ENCODE assay signal across 14 cellular contexts in the genomic region with DNA sequence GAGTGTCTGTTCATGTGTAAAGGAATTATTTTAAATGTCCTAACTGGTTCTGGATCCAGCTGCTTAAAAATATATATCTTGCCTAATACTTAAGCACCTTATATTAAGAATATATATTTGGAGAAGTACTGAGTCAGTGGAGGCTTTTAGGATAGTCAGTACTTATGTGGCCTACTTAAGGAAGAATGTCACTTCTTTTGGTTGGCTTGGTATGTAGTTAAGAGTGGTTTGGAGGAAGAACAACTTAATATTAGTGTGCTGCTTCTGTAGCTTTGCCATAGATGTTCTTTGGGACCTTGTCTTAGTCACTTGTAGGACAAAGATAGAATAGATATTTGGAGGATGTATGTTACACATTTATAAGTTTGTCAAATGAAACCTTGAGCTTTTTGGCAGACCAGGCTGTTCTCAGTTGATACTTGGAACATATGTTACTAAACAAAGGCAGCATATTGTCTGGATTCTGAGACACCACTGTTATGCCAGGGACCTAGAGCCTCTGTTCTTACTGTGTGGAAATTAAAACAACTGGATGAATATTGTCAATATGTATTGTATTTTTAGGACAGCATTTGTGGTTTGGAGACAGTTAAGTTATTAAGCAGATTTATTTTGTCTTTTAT. TPM values are rescaled to one million over a fixed set of nuclear protein-coding genes. Genes with fewer than 3 reads are reported as not detected.
DNase-seq lines count a peak whose midpoint lies in the region; ATAC-seq, FAIRE-seq and TF ChIP-seq lines count a peak whose summit lies in the region.
"Had no signal": no experiment of that assay in that cellular context is flagged by ENCODE, and none has a peak within 500 bp of the region (broad histone marks: within the 10 kb centered on the region; RNA-seq: fewer than 3 reads in every experiment).

No MANE protein-coding gene starts in this region.

- H3K27ac ChIP-seq in OCI-LY7 (ENCODE audit: low read depth, low read length, poor library complexity, severe bottlenecking), result no peak overlapping the region
- H3K27ac ChIP-seq in stomach, result peak overlapping the region in 3 of 5 donors; percentile 41 to 75 (median 54)
- H3K27ac ChIP-seq: SJSA1 had no signal

- H3K4me1 Mint-ChIP-seq in activated CD4-positive, alpha-beta memory T cell treated with anti-CD3 and anti-CD28 coated beads for 36 hours (ENCODE audit: low read depth), result peaks cover 47% of the 10 kb centered on the region

- no peaks in the 10 kb centered on the region for H3K27me3 ChIP-seq in stomach
- H3K27me3 ChIP-seq: SJSA1 had no signal

- ATAC-seq in HG03354 (IDR thresholded peaks at IDR 0.05; ENCODE audit: poor library complexity, severe bottlenecking, unreplicated experiment), result no peak

- H3K9me3 ChIP-seq in OCI-LY7 (ENCODE audit: low read length) (no peaks in the 10 kb centered on the region; the same call in 1 of the 2 replicates), stomach (no peaks in the 10 kb centered on the region)
- H3K9me3 ChIP-seq: HAP-1, SJSA1 had no signal

- peaks cover 6% of the 10 kb centered on the region for H3K36me3 Mint-ChIP-seq in activated CD4-positive, alpha-beta memory T cell treated with anti-CD3 and anti-CD28 coated beads for 36 hours

- H3K27ac Mint-ChIP-seq in activated CD4-positive, alpha-beta memory T cell treated with anti-CD3 and anti-CD28 coated beads for 36 hours, result no peak overlapping the region

- FAIRE-seq in GM18507 (lab: Jason Lieb, UNC), result peak; percentile 12

- H3K36me3 ChIP-seq in OCI-LY7 (ENCODE audit: insufficient read depth, low read length), result no peaks in the 10 kb centered on the region
- H3K36me3 ChIP-seq in stomach, result no peaks in the 10 kb centered on the region
- H3K36me3 ChIP-seq: HAP-1 had no signal

- no peak overlapping the region for H3K4me2 ChIP-seq in OCI-LY7 (ENCODE audit: low read length)

- no peaks in the 10 kb centered on the region for H3K27me3 Mint-ChIP-seq in activated CD4-positive, alpha-beta memory T cell treated with anti-CD3 and anti-CD28 coated beads for 36 hours

- no peak for TF ChIP-seq CTCF in OCI-LY7 (conservative IDR thresholded peaks at IDR 0.05; ENCODE audit: low read length)
- TF ChIP-seq CTCF in stomach (IDR thresholded peaks at IDR 0.05), result no peak

- intact Hi-C loops in OCI-LY7 (cut with micrococcal nuclease; ENCODE audit: unreplicated experiment), result no loop called here
- intact Hi-C loops in stomach (cut with DNase I; ENCODE audit: low total_unique reads), result no loop called here
- intact Hi-C loops in activated CD4-positive, alpha-beta memory T cell treated with anti-CD3 and anti-CD28 coated beads for 36 hours (cut with micrococcal nuclease), result no loop called here

- H3K4me1 ChIP-seq in OCI-LY7 (ENCODE audit: insufficient read depth, low read length, poor library complexity, severe bottlenecking) (peaks cover 27% of the 10 kb centered on the region), stomach (peaks cover 35 to 75% (median 60%) of the 10 kb centered on the region in 4 donors)

- H3K4me3 ChIP-seq in OCI-LY7 (ENCODE audit: low read depth, low read length, poor library complexity, severe bottlenecking) (no peak overlapping the region), stomach (peak overlapping the region in 1 of 4 donors; percentile 8)
- H3K4me3 ChIP-seq: HAP-1, SJSA1 had no signal

- no peak overlapping the region for H2AFZ ChIP-seq in OCI-LY7 (ENCODE audit: low read length)

- peaks cover 82% of the 10 kb centered on the region for H3K79me2 ChIP-seq in OCI-LY7 (ENCODE audit: insufficient read depth, low read depth, low read length)

- POLR2A ChIA-PET in OCI-LY7 (lab: Charles Lee), result interaction anchor here (1.2 to 1.5 kb wide), 2 partner anchors 7 to 80 kb away, joined by 3 to 6 read pairs; no protein-coding TSS in a partner anchor
- POLR2A ChIA-PET in activated CD4-positive, alpha-beta memory T cell treated with anti-CD3 and anti-CD28 coated beads for 36 hours (lab: Charles Lee), result no interaction called here

- CTCF ChIA-PET in OCI-LY7 (lab: Charles Lee; ENCODE audit: unreplicated experiment), result no interaction called here
- CTCF ChIA-PET in activated CD4-positive, alpha-beta memory T cell treated with anti-CD3 and anti-CD28 coated beads for 36 hours (lab: Charles Lee), result interaction anchor here (1.2 kb wide), 1 partner anchor 96 kb away, joined by 3 read pairs; no protein-coding TSS in a partner anchor

- no peaks in the 10 kb centered on the region for H3K9me2 ChIP-seq in OCI-LY7 (ENCODE audit: insufficient read depth, low read length)

- DNase-seq in GM18507 (ENCODE audit: extremely low spot score, insufficient read length, low read depth) (no peak), OCI-LY7 (ENCODE audit: low spot score) (no peak), fibroblast of peridontal ligament (ENCODE audit: extremely low read depth) (peak; percentile 28), stomach (no peak)
- no peak for DNase-seq in activated T-cell treated with anti-CD3 and anti-CD28 coated beads, Interleukin-2, amount 50 U/mL, for 48 hours
- no peak for DNase-seq in activated naive CD4-positive, alpha-beta T cell (lab: John Stamatoyannopoulos, UW)
- no peak for DNase-seq in activated CD4-positive, alpha-beta memory T cell treated with anti-CD3 and anti-CD28 coated beads for 36 hours
- DNase-seq: activated CD4-positive, alpha-beta T cell treated with anti-CD3 and anti-CD28 coated beads, Interleukin-2, amount 50 U/mL, for 1 hour; DMS79 treated with DMSO at 0.1 percent for 48 hours; NCI-H146; stimulated activated naive CD4-positive, alpha-beta T cell treated with Interleukin-2 at 50 U/mL for 16 hours had no signal

- H3K9me3 Mint-ChIP-seq in activated CD4-positive, alpha-beta memory T cell treated with anti-CD3 and anti-CD28 coated beads for 36 hours, result no peaks in the 10 kb centered on the region

- TSS peak; percentile 1 for BruUV-seq in OCI-LY7 (replicated peaks; lab: Mats Ljungman, UMichigan)

- peaks cover 31% of the 10 kb centered on the region for H4K20me1 ChIP-seq in OCI-LY7 (ENCODE audit: insufficient read depth, low read length)

- TF ChIP-seq POLR2A in stomach (IDR thresholded peaks at IDR 0.05), result no peak

- no peak for TF ChIP-seq EP300 in stomach (IDR thresholded peaks at IDR 0.05)

- H3K4me3 Mint-ChIP-seq in activated CD4-positive, alpha-beta memory T cell treated with anti-CD3 and anti-CD28 coated beads for 36 hours, result no peak overlapping the region

RNA-seq across cellular contexts. Expression of gene HIPK3, which starts 4.9 kb away (rescaled TPM):
- total RNA-seq in OCI-LY7 (2014; rRNA removed; shearing (Covaris generic)), result 15.2 and 19.0 TPM in 2 replicates
- total RNA-seq in OCI-LY7 (2022) (28.4 and 29.0 TPM in 2 replicates), stomach (100 to 1,000 TPM in 3 of 5 donors, 10 to 100 TPM in 2; 41.4 to 222 (median 113) TPM)
- 10 to 100 TPM; 10.6 to 19.1 (median 18.4) TPM for polyA plus RNA-seq in stomach
- 10 to 100 TPM; 35.4 TPM for total RNA-seq in activated CD4-positive, alpha-beta memory T cell treated with anti-CD3 and anti-CD28 coated beads for 36 hours
